ENCODE assay signal across 25 cellular contexts in the genomic region with DNA sequence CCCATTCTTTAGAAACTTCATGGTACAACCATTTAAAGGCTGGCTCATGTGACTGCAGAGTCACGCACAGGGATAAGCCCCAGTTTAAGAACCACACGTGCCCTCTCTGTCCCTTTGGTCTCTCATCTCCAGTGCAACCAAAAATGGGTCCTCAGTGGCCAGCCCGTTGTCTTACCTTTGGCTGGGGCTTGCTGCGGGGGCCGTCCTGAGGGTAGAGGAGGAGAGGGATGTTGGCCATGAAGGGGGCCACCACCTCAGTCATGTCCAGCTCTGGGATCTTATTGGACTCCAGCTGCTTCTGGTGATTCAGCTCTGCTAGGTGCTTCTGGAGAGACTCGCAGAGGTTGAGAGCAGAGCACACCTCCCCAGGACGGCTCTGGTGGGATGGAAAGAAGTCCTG.
"Had no signal": no experiment of that assay in that cellular context is flagged by ENCODE, and none has a peak within 500 bp of the region (broad histone marks: within the 10 kb centered on the region; RNA-seq: fewer than 3 reads in every experiment).

No MANE protein-coding gene starts in this region.

- H3K4me3 Mint-ChIP-seq: activated B cell treated with CpG ODN at 0.5 μM for 24 hours; activated CD4-positive, alpha-beta memory T cell treated with anti-CD3 and anti-CD28 coated beads, Interleukin-2, amount 10 ng/mL, durations not matched to agents 7 days and 5 days; activated naive CD4-positive, alpha-beta T cell treated with anti-CD3 and anti-CD28 coated beads, Interleukin-2, amount 10 ng/mL, durations not matched to agents 7 days and 5 days; activated naive CD8-positive, alpha-beta T cell treated with anti-CD3 and anti-CD28 coated beads for 36 hours; activated T-cell treated with anti-CD3 and anti-CD28 coated beads, Interleukin-2, amount 50 U/mL, for 72 hours; T-cell had no signal

- ATAC-seq: activated T-cell treated with anti-CD3 and anti-CD28 coated beads, Interleukin-2, amount 50 U/mL, for 72 hours; T-cell had no signal

- H3K27ac Mint-ChIP-seq: activated B cell treated with CpG ODN at 0.5 μM for 24 hours; activated naive CD4-positive, alpha-beta T cell treated with anti-CD3 and anti-CD28 coated beads, Interleukin-2, amount 10 ng/mL, durations not matched to agents 7 days and 5 days; activated naive CD8-positive, alpha-beta T cell treated with anti-CD3 and anti-CD28 coated beads for 36 hours; activated T-cell treated with anti-CD3 and anti-CD28 coated beads, Interleukin-2, amount 50 U/mL, for 72 hours; activated T-helper 2 cell treated with anti-CD3 and anti-CD28 coated beads, Interferon-gamma antibody, Interleukin-2, Interleukin-4, amounts not matched to agents 10 μg/mL and 5 μg/mL and 100 μg/mL, durations not matched to agents 14 hours and 24 hours and 36 hours; T-cell had no signal

- DNase-seq: activated B cell treated with CpG ODN at 0.5 μM for 24 hours; activated CD4-positive, alpha-beta memory T cell treated with anti-CD3 and anti-CD28 coated beads, Interleukin-2, amount 10 ng/mL, durations not matched to agents 7 days and 5 days; activated CD4-positive, alpha-beta T cell treated with anti-CD3 and anti-CD28 coated beads for 1 hour; activated CD4-positive, alpha-beta T cell treated with anti-CD3 and anti-CD28 coated beads, Interleukin-2, amount 50 U/mL, for 1 hour; activated gamma-delta T cell treated with Interleukin-2 at 50 U/mL for 16 hours; activated naive CD4-positive, alpha-beta T cell treated with anti-CD3 and anti-CD28 coated beads, Interleukin-2, amount 10 ng/mL, durations not matched to agents 7 days and 5 days; activated naive CD8-positive, alpha-beta T cell treated with anti-CD3 and anti-CD28 coated beads for 36 hours; activated T-cell treated with anti-CD3 and anti-CD28 coated beads, Interleukin-2, amount 50 U/mL, for 72 hours; brain microvascular endothelial cell; MM.1S; NCI-H1105; NCI-H1436; NCI-H1694 treated with DMSO at 0.1 percent for 48 hours; NCI-H2029 treated with DMSO at 0.1 percent for 48 hours; NCI-H345; NCI-H510A; NCI-H526 treated with DMSO at 0.1 percent for 48 hours; NCI-H82; RPMI8226; T-helper 2 cell; T1000 had no signal

- H3K27me3 Mint-ChIP-seq: activated B cell treated with CpG ODN at 0.5 μM for 24 hours; activated CD4-positive, alpha-beta memory T cell treated with anti-CD3 and anti-CD28 coated beads, Interleukin-2, amount 10 ng/mL, durations not matched to agents 7 days and 5 days; activated naive CD4-positive, alpha-beta T cell treated with anti-CD3 and anti-CD28 coated beads, Interleukin-2, amount 10 ng/mL, durations not matched to agents 7 days and 5 days; activated naive CD8-positive, alpha-beta T cell treated with anti-CD3 and anti-CD28 coated beads for 36 hours; T-cell had no signal

- H3K9me3 Mint-ChIP-seq: activated B cell treated with CpG ODN at 0.5 μM for 24 hours; activated CD4-positive, alpha-beta memory T cell treated with anti-CD3 and anti-CD28 coated beads, Interleukin-2, amount 10 ng/mL, durations not matched to agents 7 days and 5 days; activated naive CD4-positive, alpha-beta T cell treated with anti-CD3 and anti-CD28 coated beads, Interleukin-2, amount 10 ng/mL, durations not matched to agents 7 days and 5 days; activated T-cell treated with anti-CD3 and anti-CD28 coated beads, Interleukin-2, amount 50 U/mL, for 72 hours; activated T-helper 2 cell treated with anti-CD3 and anti-CD28 coated beads, Interferon-gamma antibody, Interleukin-2, Interleukin-4, amounts not matched to agents 10 μg/mL and 5 μg/mL and 100 μg/mL, durations not matched to agents 14 hours and 24 hours and 36 hours; T-cell had no signal

- H3K27me3 ChIP-seq: brain microvascular endothelial cell had no signal

- H3K4me3 ChIP-seq: K562, SK-N-MC had no signal

- H3K27ac ChIP-seq: brain microvascular endothelial cell, SK-N-MC had no signal
